In genomic region chr14:96352708-96353107, GRCh38 we compare ENCODE assay signal across 1 cellular context.
TF ChIP-seq lines count a peak whose summit lies in the region.

No MANE protein-coding gene starts in this region.

TF ChIP-seq in K562, 482 proteins besides CTCF, POLR2A, EP300 and RAD21:
- no peak for TF ChIP-seq ZNF318 (IDR thresholded peaks at IDR 0.05; ENCODE audit: borderline replicate concordance in 1 of 2, low read depth in 1 of 2)
- no peak for TF ChIP-seq TSC22D4 (tag; IDR thresholded peaks at IDR 0.05)
- TF ChIP-seq, protein P1, sequence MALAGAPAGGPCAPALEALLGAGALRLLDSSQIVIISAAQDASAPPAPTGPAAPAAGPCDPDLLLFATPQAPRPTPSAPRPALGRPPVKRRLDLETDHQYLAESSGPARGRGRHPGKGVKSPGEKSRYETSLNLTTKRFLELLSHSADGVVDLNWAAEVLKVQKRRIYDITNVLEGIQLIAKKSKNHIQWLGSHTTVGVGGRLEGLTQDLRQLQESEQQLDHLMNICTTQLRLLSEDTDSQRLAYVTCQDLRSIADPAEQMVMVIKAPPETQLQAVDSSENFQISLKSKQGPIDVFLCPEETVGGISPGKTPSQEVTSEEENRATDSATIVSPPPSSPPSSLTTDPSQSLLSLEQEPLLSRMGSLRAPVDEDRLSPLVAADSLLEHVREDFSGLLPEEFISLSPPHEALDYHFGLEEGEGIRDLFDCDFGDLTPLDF (CRISPR knock-in tag; IDR thresholded peaks at IDR 0.05), result no peak
